Comparison of ENCODE assay signal across 8 cellular contexts in genomic region chr12:25958254-25959068, GRCh38. TPM values are rescaled to one million over a fixed set of nuclear protein-coding genes. Genes with fewer than 3 reads are reported as not detected.
DNase-seq lines count a peak whose midpoint lies in the region; ATAC-seq and TF ChIP-seq lines count a peak whose summit lies in the region.

RASSF8 (plus strand) TSS chr12:25958682; CDS start chr12:26055344, 96,662 bp downstream.

- H3K9me3 Mint-ChIP-seq in CD4-positive, alpha-beta T cell = no peaks in the 10 kb centered on the region

- H3K9me3 ChIP-seq in CD4-positive, alpha-beta T cell (ENCODE audit: control insufficient read depth, low read length) = no peaks in the 10 kb centered on the region
- H3K9me3 ChIP-seq in osteoblast (ENCODE audit: low read depth, low read length) = no peaks in the 10 kb centered on the region

- H3K79me2 ChIP-seq in osteoblast (ENCODE audit: insufficient read depth, low read length) = peaks cover 38% of the 10 kb centered on the region

- H3K4me2 ChIP-seq in osteoblast (ENCODE audit: insufficient read depth, low read length) = peak within 1 kb of the TSS; percentile 96

- no peaks in the 10 kb centered on the region for H3K36me3 Mint-ChIP-seq in CD4-positive, alpha-beta T cell (ENCODE audit: low read depth)

- H4K20me1 ChIP-seq in osteoblast (ENCODE audit: insufficient read depth, low read length) = peaks cover 4% of the 10 kb centered on the region

- H3K4me1 ChIP-seq in osteoblast (ENCODE audit: insufficient read depth, low read length) = peaks cover 14% of the 10 kb centered on the region

- H3K27ac ChIP-seq in CD4-positive, alpha-beta T cell (ENCODE audit: low read depth, low read length) = no peak within 1 kb of the TSS
- peak within 1 kb of the TSS; percentile 98 for H3K27ac ChIP-seq in osteoblast (ENCODE audit: low read depth, low read length)

- H3K27me3 ChIP-seq in CD4-positive, alpha-beta T cell (ENCODE audit: control insufficient read depth, insufficient read depth, low read length) = peaks cover 37% of the 10 kb centered on the region
- no peaks in the 10 kb centered on the region for H3K27me3 ChIP-seq in osteoblast (ENCODE audit: insufficient read depth, low read length)

- peak within 1 kb of the TSS; percentile 90 for H3K4me3 ChIP-seq in osteoblast (ENCODE audit: insufficient read depth, low read length)

- no peak for TF ChIP-seq CTCF in CD4-positive, alpha-beta T cell (IDR thresholded peaks at IDR 0.05)
- TF ChIP-seq CTCF in osteoblast (IDR thresholded peaks at IDR 0.05; ENCODE audit: extremely low read depth, low read depth, low read length) = no peak

- peak in 1 of 10 experiments; percentile 4 for DNase-seq in CD4-positive, alpha-beta T cell
- DNase-seq in NCI-H748 (lab: John Stamatoyannopoulos, UW; ENCODE audit: unreplicated experiment) = peak; percentile 54
- DNase-seq in amygdala (lab: John Stamatoyannopoulos, UW) = peak in 44 of 56 donors; percentile 16 to 85 (median 59)
- peak; percentile 83 for DNase-seq in cardiac septum (ENCODE audit: low spot score)
- DNase-seq in osteoblast (ENCODE audit: insufficient read length, low spot score, missing footprints) = peak; percentile 98

- H3K36me3 ChIP-seq in osteoblast (ENCODE audit: insufficient read depth, low read length) = peaks cover 25% of the 10 kb centered on the region

- peak within 1 kb of the TSS; percentile 35 for H3K27ac Mint-ChIP-seq in CD4-positive, alpha-beta T cell

- peaks cover 62% of the 10 kb centered on the region for H3K27me3 Mint-ChIP-seq in CD4-positive, alpha-beta T cell

- peak within 1 kb of the TSS; percentile 48 for H2AFZ ChIP-seq in osteoblast (ENCODE audit: low read length)

- peaks cover 19% of the 10 kb centered on the region for H3K4me1 Mint-ChIP-seq in CD4-positive, alpha-beta T cell (ENCODE audit: low read depth)

- POLR2A ChIA-PET in CD4-positive, alpha-beta T cell (lab: Charles Lee) = interaction anchor here (0.6 kb wide), 1 partner anchor 206 kb away, joined by 3 read pairs; no protein-coding TSS in a partner anchor

- intact Hi-C loops in CD4-positive, alpha-beta T cell (cut with DNase I, micrococcal nuclease) = no loop called here
- intact Hi-C loops in cardiac septum (cut with DNase I) = no loop called here

- CTCF ChIA-PET in CD4-positive, alpha-beta T cell (lab: Charles Lee) = no interaction called here

- peak; percentile 38 for ATAC-seq in CD4-positive, alpha-beta T cell (ENCODE audit: poor library complexity)
- ATAC-seq in GM18909 (IDR thresholded peaks at IDR 0.05; ENCODE audit: poor library complexity, unreplicated experiment) (peak; percentile 84), HG03097 (IDR thresholded peaks at IDR 0.05; ENCODE audit: low FRiP score, unreplicated experiment) (peak; percentile 89), HG03378 (IDR thresholded peaks at IDR 0.05; ENCODE audit: unreplicated experiment) (no peak)

- peak within 1 kb of the TSS; percentile 84 for H3K4me3 Mint-ChIP-seq in CD4-positive, alpha-beta T cell

RNA-seq across cellular contexts. Expression of gene RASSF8, which starts in this region (rescaled TPM):
- total RNA-seq in CD4-positive, alpha-beta T cell = 1 to 10 TPM in 1 of 2 experiments, under 1 TPM in 1; 0.71 to 1.4 TPM
- 37.8 TPM for total RNA-seq in cardiac septum
- 84.3 and 97.4 TPM in 2 replicates for total RNA-seq in osteoblast

Comparison
In these comparisons a context has a peak if more than half of its experiments do, and no peak if none do; other contexts are left out.
1. RNA of gene RASSF8 (total RNA-seq): 84.3 to 97.4 TPM in osteoblast and 37.8 TPM in cardiac septum (single experiment); 0.71 to 1.4 TPM in CD4-positive, alpha-beta T cell; every median in the first group is over 10 times any median in the second.